21 cellular contexts compared by ENCODE assay signal in genomic region chr5:82599030-82599429, GRCh38.
DNase-seq lines count a peak whose midpoint lies in the region; ATAC-seq, FAIRE-seq and TF ChIP-seq lines count a peak whose summit lies in the region.
"Had no signal": no experiment of that assay in that cellular context is flagged by ENCODE, and none has a peak within 500 bp of the region (broad histone marks: within the 10 kb centered on the region; RNA-seq: fewer than 3 reads in every experiment).

No MANE protein-coding gene starts in this region.

- in situ Hi-C loops in K562 (cut with MboI): no loop called here

- POLR2A ChIA-PET in SK-N-SH (lab: Yijun Ruan, JAX): no interaction called here
- POLR2A ChIA-PET in K562 (lab: Yijun Ruan, JAX): no interaction called here

- no TSS peak for BruUV-seq in K562 (replicated peaks; lab: Mats Ljungman, UMichigan)

- no peak overlapping the region for H2AFZ ChIP-seq in SK-N-SH (ENCODE audit: low read depth)
- no peak overlapping the region for H2AFZ ChIP-seq in K562 (ENCODE audit: low read depth, low read length)
- H2AFZ ChIP-seq in hepatocyte: no peak overlapping the region
- H2AFZ ChIP-seq: GM23248 had no signal

- no peaks in the 10 kb centered on the region for H3K9me3 ChIP-seq in SK-N-SH
- H3K9me3 ChIP-seq in K562 (replicated peaks; ENCODE audit: control insufficient read depth, insufficient read depth, low read depth, low read length): no peaks in the 10 kb centered on the region
- no peaks in the 10 kb centered on the region for H3K9me3 ChIP-seq in hepatocyte (ENCODE audit: low read depth)
- H3K9me3 ChIP-seq: BLaER1 treated with 17β-estradiol and CSF1 and Interleukin-3, amounts not matched to agents 10 nM and 100 nM; HAP-1 had no signal

- H3K27ac ChIP-seq in SK-N-SH (ENCODE audit: low read depth in 2 of 2, low read length in 1 of 2): peak overlapping the region; percentile 37 to 39; a peak in 3 of 4 replicates
- no peak overlapping the region for H3K27ac ChIP-seq in K562 (ENCODE audit: extremely low read depth, low read depth, low read length)
- peak overlapping the region; percentile 82 for H3K27ac ChIP-seq in hepatocyte
- H3K27ac ChIP-seq: BLaER1 treated with 17β-estradiol and CSF1 and Interleukin-3, amounts not matched to agents 10 nM and 100 nM; GM23248 had no signal

- H3F3A ChIP-seq in SK-N-SH (replicated peaks; ENCODE audit: insufficient read depth): peaks cover 3% of the 10 kb centered on the region

- H3K36me3 ChIP-seq in SK-N-SH (replicated peaks in 1 of 2; ENCODE audit: control insufficient read depth in 1 of 2, insufficient read depth in 2 of 2, low read length in 1 of 2) (no peaks in the 10 kb centered on the region), K562 (ENCODE audit: control insufficient read depth, insufficient read depth, low read length) (no peaks in the 10 kb centered on the region), hepatocyte (replicated peaks; ENCODE audit: insufficient read depth, low read depth) (no peaks in the 10 kb centered on the region)
- H3K36me3 ChIP-seq: BLaER1 treated with 17β-estradiol and CSF1 and Interleukin-3, amounts not matched to agents 10 nM and 100 nM; HAP-1 had no signal

- WGBS in SK-N-SH (ENCODE audit: low lambda C conversion rate): 67% methylated on average over 1 of the region's 1 CpG
- 24% methylated on average over 1 of the region's 1 CpG for WGBS in K562 (ENCODE audit: insufficient coverage, low coverage, missing lambda C conversion rate)
- WGBS in hepatocyte (ENCODE audit: low lambda C conversion rate, missing lambda C conversion rate): 65% methylated on average over 1 of the region's 1 CpG

- peak overlapping the region in 2 of 3 experiments; percentile 14 to 67 for H3K27ac Mint-ChIP-seq in nephron
- H3K27ac Mint-ChIP-seq: B cell; CD8-positive, alpha-beta T cell had no signal

- no peaks in the 10 kb centered on the region for H3K27me3 Mint-ChIP-seq in nephron (ENCODE audit: low read depth)
- H3K27me3 Mint-ChIP-seq: B cell had no signal

- H3K4me3 Mint-ChIP-seq in nephron: no peak overlapping the region
- H3K4me3 Mint-ChIP-seq: B cell; CD8-positive, alpha-beta T cell had no signal

- H3K9ac ChIP-seq in SK-N-SH: no peak overlapping the region
- no peak overlapping the region for H3K9ac ChIP-seq in K562 (ENCODE audit: insufficient read depth in 1 of 2, low read depth in 2 of 2, low read length in 2 of 2)
- H3K9ac ChIP-seq: BLaER1 treated with 17β-estradiol and CSF1 and Interleukin-3, amounts not matched to agents 10 nM and 100 nM; GM23248 had no signal

- H3K4me1 ChIP-seq in SK-N-SH (ENCODE audit: control insufficient read depth in 1 of 2, insufficient read depth in 2 of 2, low read depth in 1 of 2, low read length in 1 of 2) (peaks cover 0 to 3% of the 10 kb centered on the region in 2 experiments; a peak in 2 of 4 replicates), K562 (replicated peaks in 1 of 2; ENCODE audit: control insufficient read depth in 2 of 2, insufficient read depth in 2 of 2, low read length in 2 of 2) (no peaks in the 10 kb centered on the region; a peak in 1 of 5 replicates), hepatocyte (ENCODE audit: insufficient read depth) (peaks cover 33% of the 10 kb centered on the region)
- H3K4me1 ChIP-seq: HAP-1 had no signal

- CTCF ChIA-PET in SK-N-SH (lab: Yijun Ruan, JAX) (no interaction called here), K562 (lab: Yijun Ruan, JAX; ENCODE audit: low intra/inter-chr PET ratio) (no interaction called here)

- no peaks in the 10 kb centered on the region for H3K9me3 Mint-ChIP-seq in nephron
- H3K9me3 Mint-ChIP-seq: CD8-positive, alpha-beta T cell had no signal

- H3K4me1 Mint-ChIP-seq in nephron: peaks cover 4% of the 10 kb centered on the region
- H3K4me1 Mint-ChIP-seq: B cell had no signal

- no peaks in the 10 kb centered on the region for H3K9me1 ChIP-seq in K562 (ENCODE audit: control insufficient read depth, insufficient read depth, low read length)

- H3K36me3 Mint-ChIP-seq in nephron (ENCODE audit: low read depth): no peaks in the 10 kb centered on the region
- H3K36me3 Mint-ChIP-seq: CD8-positive, alpha-beta T cell had no signal

- FAIRE-seq in K562 (lab: Jason Lieb, UNC): no peak
- FAIRE-seq: G401.6, GM12891, GM19239, HTR-8/SVneo had no signal

- TF ChIP-seq POLR2A in K562 (conservative IDR thresholded peaks at IDR 0.05): no peak

- H4K20me1 ChIP-seq in SK-N-SH (ENCODE audit: insufficient read depth) (no peaks in the 10 kb centered on the region), K562 (replicated peaks; ENCODE audit: control insufficient read depth, insufficient read depth, low read length) (no peaks in the 10 kb centered on the region), hepatocyte (ENCODE audit: insufficient read depth, poor library complexity, severe bottlenecking) (no peaks in the 10 kb centered on the region)
- H4K20me1 ChIP-seq: BLaER1 treated with 17β-estradiol and CSF1 and Interleukin-3, amounts not matched to agents 10 nM and 100 nM had no signal

- H3K27me3 ChIP-seq in SK-N-SH (ENCODE audit: insufficient read depth) (no peaks in the 10 kb centered on the region), K562 (ENCODE audit: control insufficient read depth in 2 of 2, insufficient read depth in 2 of 2, low read length in 2 of 2) (no peaks in the 10 kb centered on the region), hepatocyte (no peaks in the 10 kb centered on the region)
- H3K27me3 ChIP-seq: BLaER1 treated with 17β-estradiol and CSF1 and Interleukin-3, amounts not matched to agents 10 nM and 100 nM had no signal

- no peaks in the 10 kb centered on the region for H3K9me2 ChIP-seq in SK-N-SH
- H3K9me2 ChIP-seq in hepatocyte (replicated peaks; ENCODE audit: insufficient read depth): no peaks in the 10 kb centered on the region

- TF ChIP-seq EP300 in SK-N-SH (IDR thresholded peaks at IDR 0.05; ENCODE audit: borderline replicate concordance in 1 of 2, low read depth in 1 of 2, low read length in 1 of 2) (no peak), K562 (IDR thresholded peaks at IDR 0.05; ENCODE audit: low read length) (no peak)

- TF ChIP-seq CTCF in SK-N-SH (IDR thresholded peaks at IDR 0.05) (no peak), K562 (IDR thresholded peaks at IDR 0.05 in 2 of 3, conservative IDR thresholded peaks at IDR 0.05 in 1 of 3; ENCODE audit: insufficient read depth in 2 of 3, low read depth in 1 of 3, low read length in 3 of 3) (no peak), hepatocyte (IDR thresholded peaks at IDR 0.05; ENCODE audit: poor library complexity) (no peak), nephron (IDR thresholded peaks at IDR 0.05; ENCODE audit: unreplicated experiment in 3 of 3) (no peak)

- no peak overlapping the region for H3K4me3 ChIP-seq in SK-N-SH (ENCODE audit: low read depth in 2 of 2, low read length in 1 of 2)
- H3K4me3 ChIP-seq in K562: no peak overlapping the region
- no peak overlapping the region for H3K4me3 ChIP-seq in hepatocyte
- H3K4me3 ChIP-seq: BLaER1 treated with 17β-estradiol and CSF1 and Interleukin-3, amounts not matched to agents 10 nM and 100 nM; GM23248; HAP-1 had no signal

- no peak for ATAC-seq in SK-N-SH treated with all-trans-retinoic acid at 6 μM for 48 hours
- no peak for ATAC-seq in K562
- ATAC-seq in GM19397 (IDR thresholded peaks at IDR 0.05; ENCODE audit: unreplicated experiment): no peak
- ATAC-seq: CD8-positive, alpha-beta T cell had no signal

- no peak for TF ChIP-seq RAD21 in SK-N-SH (IDR thresholded peaks at IDR 0.05; ENCODE audit: low read length)
- TF ChIP-seq RAD21 in K562 (CRISPR knock-in tag; conservative IDR thresholded peaks at IDR 0.05 in 1 of 2, IDR thresholded peaks at IDR 0.05 in 1 of 2): no peak

- H3K4me2 ChIP-seq in SK-N-SH (no peak overlapping the region), K562 (ENCODE audit: insufficient read depth, low read length) (no peak overlapping the region), hepatocyte (no peak overlapping the region)
- H3K4me2 ChIP-seq: BLaER1 treated with 17β-estradiol and CSF1 and Interleukin-3, amounts not matched to agents 10 nM and 100 nM had no signal

- intact Hi-C loops in K562 (cut with micrococcal nuclease): no loop called here

- H3K79me2 ChIP-seq in SK-N-SH (ENCODE audit: insufficient read depth) (no peaks in the 10 kb centered on the region), K562 (ENCODE audit: control insufficient read depth, insufficient read depth, low read length) (no peaks in the 10 kb centered on the region), hepatocyte (no peaks in the 10 kb centered on the region)

- no peak for DNase-seq in SK-N-SH
- no peak for DNase-seq in K562 (ENCODE audit: extremely low read depth in 1 of 4, low spot score in 3 of 4)
- DNase-seq in hepatocyte (ENCODE audit: low spot score): no peak
- DNase-seq in DMS79 (lab: John Stamatoyannopoulos, UW): no peak
- DNase-seq in central memory CD4-positive, alpha-beta T cell: no peak
- DNase-seq: 8988T; Calu3; CD8-positive, alpha-beta T cell; DMS 273 treated with DMSO at 0.1 percent for 48 hours; DMS53; GM23248 had no signal

TF ChIP-seq in SK-N-SH, 30 proteins besides CTCF, POLR2A, EP300 and RAD21 (continues in another document):
- TF ChIP-seq NRF1 (IDR thresholded peaks at IDR 0.05; ENCODE audit: low read depth, low read length): no peak

TF ChIP-seq in SK-N-SH treated with all-trans-retinoic acid at 6 μM for 48 hours, 23 proteins besides CTCF, POLR2A, EP300 and RAD21 (continues in another document):
- no peak for TF ChIP-seq ISL1 (CRISPR knock-in tag; IDR thresholded peaks at IDR 0.05)
- TF ChIP-seq ZFP3 (CRISPR knock-in tag; IDR thresholded peaks at IDR 0.05): no peak
- no peak for TF ChIP-seq ESRRG (CRISPR knock-in tag; IDR thresholded peaks at IDR 0.05)

TF ChIP-seq in K562, 482 proteins besides CTCF, POLR2A, EP300 and RAD21:
- TF ChIP-seq CEBPG (CRISPR knock-in tag; IDR thresholded peaks at IDR 0.05) (no peak), CEBPG (tag; conservative IDR thresholded peaks at IDR 0.05 in 1 of 2, IDR thresholded peaks at IDR 0.05 in 1 of 2) (0 out of 4 replicates have a peak, but pooled peaks of 1 of the 2 experiments have one; percentile 13), ZNF395 (CRISPR knock-in tag; IDR thresholded peaks at IDR 0.05) (no peak), SIX5 (IDR thresholded peaks at IDR 0.05; ENCODE audit: borderline replicate concordance in 1 of 2, insufficient read depth in 1 of 2, low read depth in 1 of 2, low read length in 2 of 2) (no peak), CHD2 (IDR thresholded peaks at IDR 0.05; ENCODE audit: low read depth, low read length) (no peak), CEBPB (tag; IDR thresholded peaks at IDR 0.05) (peak; percentile 56; the same call in 1 of the 2 replicates), DPF2 (IDR thresholded peaks at IDR 0.05) (no peak), HDAC1 (IDR thresholded peaks at IDR 0.05) (no peak)
